ENCODE assay signal across 1 cellular context in genomic region chr9:503331-503730, GRCh38.
TF ChIP-seq lines count a peak whose summit lies in the region.

No MANE protein-coding gene starts in this region.

TF ChIP-seq in WTC11, 78 proteins besides CTCF, POLR2A, EP300 and RAD21 (continued from another document):
- TF ChIP-seq RELA (CRISPR knock-in tag; IDR thresholded peaks at IDR 0.05; ENCODE audit: borderline replicate concordance) (no peak), HMGA2 (CRISPR knock-in tag; IDR thresholded peaks at IDR 0.05) (no peak), TP53 (CRISPR knock-in tag; IDR thresholded peaks at IDR 0.05) (no peak), TEAD1 (CRISPR knock-in tag; IDR thresholded peaks at IDR 0.05) (no peak), USF2 (CRISPR knock-in tag; IDR thresholded peaks at IDR 0.05) (no peak), FOXP1 (CRISPR knock-in tag; IDR thresholded peaks at IDR 0.05; ENCODE audit: borderline replicate concordance) (no peak), SMAD4 (CRISPR knock-in tag; IDR thresholded peaks at IDR 0.05) (no peak), KAT7 (CRISPR knock-in tag; IDR thresholded peaks at IDR 0.05; ENCODE audit: borderline replicate concordance) (no peak), ELF4 (CRISPR knock-in tag; IDR thresholded peaks at IDR 0.05; ENCODE audit: low read depth) (no peak), FOXP4 (CRISPR knock-in tag; IDR thresholded peaks at IDR 0.05) (no peak), MLX (CRISPR knock-in tag; IDR thresholded peaks at IDR 0.05) (no peak), GTF2I (CRISPR knock-in tag; conservative IDR thresholded peaks at IDR 0.05) (no peak), ZNF671 (CRISPR knock-in tag; IDR thresholded peaks at IDR 0.05) (no peak), CDX4 (CRISPR knock-in tag; IDR thresholded peaks at IDR 0.05; ENCODE audit: borderline replicate concordance) (no peak)
TF ChIP-seq in WTC11: peak in this region for 0.
